ENCODE assay signal across 17 cellular contexts in genomic region chr5:66113160-66113559, GRCh38. TPM values are rescaled to one million over a fixed set of nuclear protein-coding genes. Genes with fewer than 3 reads are reported as not detected.
DNase-seq lines count a peak whose midpoint lies in the region; ATAC-seq, FAIRE-seq and TF ChIP-seq lines count a peak whose summit lies in the region.
"Had no signal": no experiment of that assay in that cellular context is flagged by ENCODE, and none has a peak within 500 bp of the region (broad histone marks: within the 10 kb centered on the region; RNA-seq: fewer than 3 reads in every experiment).

No MANE protein-coding gene starts in this region.

- peak; percentile 5 for DNase-seq in HepG2 (ENCODE audit: low spot score)
- no peak for DNase-seq in right lobe of liver
- DNase-seq in RPMI7951 (ENCODE audit: low read depth) = peak; percentile 75
- peak; percentile 39 for DNase-seq in fibroblast of gingiva (ENCODE audit: low read depth)
- DNase-seq in urothelium cell line (ENCODE audit: low spot score) = peak; percentile 42
- DNase-seq in vagina (ENCODE audit: extremely low spot score in 2 of 2) = no peak
- DNase-seq in SW480 (ENCODE audit: low spot score) = no peak
- DNase-seq: activated CD8-positive, alpha-beta T cell treated with anti-CD3 and anti-CD28 coated beads, Interleukin-2, amount 10 ng/mL, durations not matched to agents 7 days and 5 days; amniotic stem cell; lower lobe of right lung; NCI-H1092; NCI-H2171; psoas muscle had no signal

- TF ChIP-seq POLR2A in HepG2 (IDR thresholded peaks at IDR 0.05; ENCODE audit: insufficient read depth in 1 of 2, low read depth in 2 of 2, low read length in 2 of 2) = no peak
- no peak for TF ChIP-seq POLR2A in right lobe of liver (IDR thresholded peaks at IDR 0.05)
- no peak for TF ChIP-seq POLR2A in vagina (IDR thresholded peaks at IDR 0.05)

- 0% methylated on average over 2 of the region's 2 CpGs for WGBS in HepG2 (ENCODE audit: low lambda C conversion rate)
- WGBS in right lobe of liver (ENCODE audit: insufficient coverage, low coverage, low lambda C conversion rate, missing lambda C conversion rate) = 86% methylated on average over 2 of the region's 2 CpGs

- TF ChIP-seq CTCF in HepG2 (CRISPR knock-in tag; IDR thresholded peaks at IDR 0.05) (no peak), right lobe of liver (IDR thresholded peaks at IDR 0.05) (no peak), vagina (IDR thresholded peaks at IDR 0.05) (no peak)

- no peak overlapping the region for H3K27ac ChIP-seq in HepG2 (ENCODE audit: extremely low read length, insufficient read depth, low read length)
- no peak overlapping the region for H3K27ac ChIP-seq in right lobe of liver
- no peak overlapping the region for H3K27ac ChIP-seq in vagina
- H3K27ac ChIP-seq: esophagus muscularis mucosa, lower lobe of right lung, psoas muscle, thoracic aorta had no signal

- H3K79me2 ChIP-seq in HepG2 (ENCODE audit: insufficient read depth, low read length) = no peaks in the 10 kb centered on the region

- no peak overlapping the region for H3K4me3 ChIP-seq in HepG2 (replicated peaks in 1 of 3; ENCODE audit: insufficient read depth in 1 of 3, low read depth in 2 of 3, low read length in 3 of 3)
- no peak overlapping the region for H3K4me3 ChIP-seq in right lobe of liver
- no peak overlapping the region for H3K4me3 ChIP-seq in vagina
- H3K4me3 ChIP-seq: esophagus muscularis mucosa, lower lobe of right lung, psoas muscle, thoracic aorta had no signal

- no peak for FAIRE-seq in HepG2 (lab: Jason Lieb, UNC)
- no peak for FAIRE-seq in urothelium cell line (lab: Jason Lieb, UNC)

- no peaks in the 10 kb centered on the region for H3K9me3 ChIP-seq in HepG2 (ENCODE audit: low read length)
- H3K9me3 ChIP-seq in right lobe of liver = peaks cover 0 to 12% (median 0%) of the 10 kb centered on the region in 4 donors
- no peaks in the 10 kb centered on the region for H3K9me3 ChIP-seq in vagina

- TF ChIP-seq RAD21 in HepG2 (CRISPR knock-in tag; IDR thresholded peaks at IDR 0.05) = no peak

- H2AFZ ChIP-seq in HepG2 (ENCODE audit: low read length) = no peak overlapping the region

- ATAC-seq in HepG2 (no peak), right lobe of liver (no peak), HG02678 (IDR thresholded peaks at IDR 0.05; ENCODE audit: unreplicated experiment) (no peak)
- ATAC-seq: activated CD8-positive, alpha-beta T cell treated with anti-CD3 and anti-CD28 coated beads, Interleukin-2, amount 10 ng/mL, durations not matched to agents 7 days and 5 days; lower lobe of right lung; natural killer cell treated with Interleukin-12 subunit alpha and Interleukin-12 subunit beta and Interleukin-15 and Interleukin-18, amount 100 ng/mL, for 72 hours; psoas muscle had no signal

- CTCF ChIA-PET in HepG2 (lab: Yijun Ruan, JAX; ENCODE audit: low intra/inter-chr PET ratio, low total read pairs) = no interaction called here

- H3K36me3 ChIP-seq in HepG2 (replicated peaks in 1 of 2; ENCODE audit: control insufficient read depth in 1 of 2, insufficient read depth in 2 of 2, low read length in 2 of 2) = no peaks in the 10 kb centered on the region
- no peaks in the 10 kb centered on the region for H3K36me3 ChIP-seq in right lobe of liver
- no peaks in the 10 kb centered on the region for H3K36me3 ChIP-seq in vagina
- H3K36me3 ChIP-seq: esophagus muscularis mucosa, lower lobe of right lung, thoracic aorta had no signal

- no peaks in the 10 kb centered on the region for H4K20me1 ChIP-seq in HepG2 (ENCODE audit: insufficient read depth, low read length)

- intact Hi-C loops in HepG2 (cut with micrococcal nuclease; ENCODE audit: unreplicated experiment) (no loop called here), right lobe of liver (cut with DNase I) (no loop called here), vagina (cut with DNase I) (no loop called here)

- no peaks in the 10 kb centered on the region; a peak in 1 of 5 replicates for H3K27me3 ChIP-seq in HepG2 (ENCODE audit: control insufficient read depth in 1 of 2, insufficient read depth in 2 of 2, low read length in 2 of 2)
- H3K27me3 ChIP-seq in right lobe of liver = no peaks in the 10 kb centered on the region
- H3K27me3 ChIP-seq in vagina = no peaks in the 10 kb centered on the region
- H3K27me3 ChIP-seq: esophagus muscularis mucosa had no signal

- no peak for TF ChIP-seq EP300 in HepG2 (IDR thresholded peaks at IDR 0.05; ENCODE audit: low read depth in 2 of 2, low read length in 2 of 2)
- no peak for TF ChIP-seq EP300 in HepG2 (CRISPR knock-in tag; IDR thresholded peaks at IDR 0.05; ENCODE audit: borderline replicate concordance)

- no TSS peak for BruUV-seq in HepG2 (replicated peaks; lab: Mats Ljungman, UMichigan)

- no peak overlapping the region for H3K9ac ChIP-seq in HepG2 (ENCODE audit: insufficient read depth, low read depth, low read length)

- H3K4me1 ChIP-seq in HepG2 (ENCODE audit: insufficient read depth, low read length) (no peaks in the 10 kb centered on the region), right lobe of liver (no peaks in the 10 kb centered on the region), vagina (no peaks in the 10 kb centered on the region)
- H3K4me1 ChIP-seq: esophagus muscularis mucosa, lower lobe of right lung, psoas muscle had no signal

- no peak overlapping the region for H3K4me2 ChIP-seq in HepG2 (ENCODE audit: low read depth, low read length)

- POLR2A ChIA-PET in HepG2 (lab: Yijun Ruan, JAX) = no interaction called here

- in situ Hi-C loops in HepG2 (cut with HindIII; ENCODE audit: extremely low pct_ligation_motif_present, low pct_unique_long_range_greater_than_20kb) = no loop called here

TF ChIP-seq in HepG2, 621 proteins besides CTCF, POLR2A, EP300 and RAD21 (continues in another document):
- no peak for TF ChIP-seq HOXA5 (CRISPR knock-in tag; IDR thresholded peaks at IDR 0.05)
- TF ChIP-seq, protein P1, sequence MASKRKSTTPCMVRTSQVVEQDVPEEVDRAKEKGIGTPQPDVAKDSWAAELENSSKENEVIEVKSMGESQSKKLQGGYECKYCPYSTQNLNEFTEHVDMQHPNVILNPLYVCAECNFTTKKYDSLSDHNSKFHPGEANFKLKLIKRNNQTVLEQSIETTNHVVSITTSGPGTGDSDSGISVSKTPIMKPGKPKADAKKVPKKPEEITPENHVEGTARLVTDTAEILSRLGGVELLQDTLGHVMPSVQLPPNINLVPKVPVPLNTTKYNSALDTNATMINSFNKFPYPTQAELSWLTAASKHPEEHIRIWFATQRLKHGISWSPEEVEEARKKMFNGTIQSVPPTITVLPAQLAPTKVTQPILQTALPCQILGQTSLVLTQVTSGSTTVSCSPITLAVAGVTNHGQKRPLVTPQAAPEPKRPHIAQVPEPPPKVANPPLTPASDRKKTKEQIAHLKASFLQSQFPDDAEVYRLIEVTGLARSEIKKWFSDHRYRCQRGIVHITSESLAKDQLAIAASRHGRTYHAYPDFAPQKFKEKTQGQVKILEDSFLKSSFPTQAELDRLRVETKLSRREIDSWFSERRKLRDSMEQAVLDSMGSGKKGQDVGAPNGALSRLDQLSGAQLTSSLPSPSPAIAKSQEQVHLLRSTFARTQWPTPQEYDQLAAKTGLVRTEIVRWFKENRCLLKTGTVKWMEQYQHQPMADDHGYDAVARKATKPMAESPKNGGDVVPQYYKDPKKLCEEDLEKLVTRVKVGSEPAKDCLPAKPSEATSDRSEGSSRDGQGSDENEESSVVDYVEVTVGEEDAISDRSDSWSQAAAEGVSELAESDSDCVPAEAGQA (IDR thresholded peaks at IDR 0.05; ENCODE audit: low read depth) = no peak
- TF ChIP-seq, protein P1 (CRISPR knock-in tag; IDR thresholded peaks at IDR 0.05; ENCODE audit: borderline replicate concordance) = no peak

RNA-seq across cellular contexts. Expression of gene SREK1, which starts 30.9 kb away (rescaled TPM):
- total RNA-seq in HepG2 (2016; rRNA removed; fragmentation: Illumina TruSeq; extraction: Trizol) (46.5 and 90.9 TPM in 2 replicates), right lobe of liver (10 to 100 TPM; 20.9 to 44.4 (median 34.2) TPM), vagina (101 TPM)
- 3.4 and 4.6 TPM in 2 replicates for total RNA-seq in HepG2 (2016; cell fraction: cytosol; rRNA removed; fragmentation: Illumina TruSeq; extraction: Trizol; ENCODE audit: low read depth)
- 43.6 and 92.7 TPM in 2 replicates for total RNA-seq in HepG2 (2016; cell fraction: insoluble cytoplasmic fraction; rRNA removed; fragmentation: Illumina TruSeq; extraction: Trizol)
- 8.6 and 12.6 TPM in 2 replicates for total RNA-seq in HepG2 (2016; cell fraction: membrane; rRNA removed; fragmentation: Illumina TruSeq; extraction: Trizol)
- 268 and 291 TPM in 2 replicates for total RNA-seq in HepG2 (2016; cell fraction: nucleus; rRNA removed; fragmentation: Illumina TruSeq; extraction: Trizol)
- polyA plus RNA-seq in HepG2 (2011; rRNA removed) = 49.2 and 60.6 TPM in 2 replicates
- 8.1 and 8.6 TPM in 2 replicates for polyA plus RNA-seq in HepG2 (2011; cell fraction: cytosol; rRNA removed)
- 117 and 132 TPM in 2 replicates for polyA plus RNA-seq in HepG2 (2011; cell fraction: nucleus; rRNA removed)
- polyA plus RNA-seq in HepG2 (2012) = 30.0 and 51.7 TPM in 2 replicates
- polyA plus RNA-seq in HepG2 (2016; cell fraction: cytosol; fragmentation: Illumina TruSeq; extraction: Trizol; ENCODE audit: low read depth) = 0.93 and 1.2 TPM in 2 replicates
- 40.2 and 41.5 TPM in 2 replicates for polyA plus RNA-seq in HepG2 (2016; cell fraction: insoluble cytoplasmic fraction; fragmentation: Illumina TruSeq; extraction: Trizol; ENCODE audit: low read depth)
- 3.6 and 4.5 TPM in 2 replicates for polyA plus RNA-seq in HepG2 (2016; cell fraction: membrane; fragmentation: Illumina TruSeq; extraction: Trizol; ENCODE audit: low read depth)
- polyA plus RNA-seq in HepG2 (2016; cell fraction: nucleus; fragmentation: Illumina TruSeq; extraction: Trizol; ENCODE audit: insufficient read depth, low read depth) = 335 and 346 TPM in 2 replicates
- 74.5 and 94.2 TPM in 2 replicates for polyA minus RNA-seq in HepG2 (2011; rRNA and poly(A)+ RNA removed; ENCODE audit: low replicate concordance)
- polyA minus RNA-seq in HepG2 (2011; cell fraction: cytosol; rRNA and poly(A)+ RNA removed) = 10.0 and 13.3 TPM in 2 replicates
- polyA minus RNA-seq in HepG2 (2011; cell fraction: nucleus; rRNA and poly(A)+ RNA removed) = 404 and 556 TPM in 2 replicates
- total RNA-seq in RPMI7951 (2014; rRNA removed; shearing (Covaris generic)) = 20.6 and 31.0 TPM in 2 replicates

Comparison
In these comparisons a context has a peak if more than half of its experiments do, and no peak if none do; other contexts are left out.
1. DNase-seq: peak in HepG2 (single experiment), RPMI7951 (single experiment), fibroblast of gingiva (single experiment) and urothelium cell line (single experiment); none in right lobe of liver (0 of 3), vagina (0 of 2) and SW480 (single experiment).